In genomic region chr6:37338745-37339255, GRCh38 we compare ENCODE assay signal across 20 cellular contexts. TPM values are rescaled to one million over a fixed set of nuclear protein-coding genes. Genes with fewer than 3 reads are reported as not detected.
A peak's percentile ranks its signal among the peaks of the same experiment; 100 is the strongest.
DNase-seq lines count a peak whose midpoint lies in the region; ATAC-seq and TF ChIP-seq lines count a peak whose summit lies in the region.
"Had no signal": no experiment of that assay in that cellular context is flagged by ENCODE, and none has a peak within 500 bp of the region (broad histone marks: within the 10 kb centered on the region; RNA-seq: fewer than 3 reads in every experiment).

No MANE protein-coding gene starts in this region.

- H3K27me3 Mint-ChIP-seq in T-helper 2 cell treated with Interferon-gamma antibody and Interleukin-4, amounts not matched to agents 5 μg/mL and 100 μg/mL, for 36 hours (ENCODE audit: low read depth): peaks cover 13% of the 10 kb centered on the region
- H3K27me3 Mint-ChIP-seq: CD4-positive, CD25-positive, alpha-beta regulatory T cell had no signal

- peak overlapping the region; percentile 22 for H3K27ac Mint-ChIP-seq in T-helper 2 cell treated with Interferon-gamma antibody and Interleukin-4, amounts not matched to agents 5 μg/mL and 100 μg/mL, for 36 hours
- H3K27ac Mint-ChIP-seq: CD4-positive, CD25-positive, alpha-beta regulatory T cell; CD8-positive, alpha-beta memory T cell had no signal

- no peak for TF ChIP-seq CTCF in LNCaP clone FGC (IDR thresholded peaks at IDR 0.05; ENCODE audit: control insufficient read depth, extremely low read depth, insufficient read depth)

- H3K9me3 Mint-ChIP-seq in T-helper 2 cell treated with Interferon-gamma antibody and Interleukin-4, amounts not matched to agents 5 μg/mL and 100 μg/mL, for 36 hours: no peaks in the 10 kb centered on the region
- H3K9me3 Mint-ChIP-seq: CD8-positive, alpha-beta memory T cell; HFFc6 had no signal

- no peak for ATAC-seq in Right ventricle myocardium superior (ENCODE audit: poor library complexity)
- ATAC-seq: HCT116 had no signal

- intact Hi-C loops in Right ventricle myocardium superior (cut with DNase I): no loop called here

- no peaks in the 10 kb centered on the region for H3K4me1 Mint-ChIP-seq in T-helper 2 cell treated with Interferon-gamma antibody and Interleukin-4, amounts not matched to agents 5 μg/mL and 100 μg/mL, for 36 hours (ENCODE audit: low read depth)
- H3K4me1 Mint-ChIP-seq: CD4-positive, CD25-positive, alpha-beta regulatory T cell; CD8-positive, alpha-beta memory T cell had no signal

- H3K4me3 Mint-ChIP-seq in T-helper 2 cell treated with Interferon-gamma antibody and Interleukin-4, amounts not matched to agents 5 μg/mL and 100 μg/mL, for 36 hours: no peak overlapping the region
- H3K4me3 Mint-ChIP-seq: CD4-positive, CD25-positive, alpha-beta regulatory T cell; CD8-positive, alpha-beta memory T cell; HFFc6 had no signal

- H3K4me3 ChIP-seq in LNCaP clone FGC (ENCODE audit: low read depth, low read length): no peak overlapping the region
- H3K4me3 ChIP-seq: BLaER1 treated with 17β-estradiol and CSF1 and Interleukin-3, amounts not matched to agents 10 nM and 100 nM had no signal

- no peak for DNase-seq in T-helper 2 cell treated with Interferon-gamma antibody and Interleukin-4, amounts not matched to agents 5 μg/mL and 100 μg/mL, for 36 hours (ENCODE audit: low spot score)
- DNase-seq in T-helper 2 cell (no peak), LNCaP clone FGC (ENCODE audit: low read depth) (peak; percentile 57), astrocyte of the hippocampus (ENCODE audit: low read depth, low spot score) (peak; percentile 36), SK-N-DZ (ENCODE audit: low spot score) (no peak), Right ventricle myocardium superior (no peak), UCSD-AML1 (lab: John Stamatoyannopoulos, UW; ENCODE audit: unreplicated experiment) (no peak)
- DNase-seq: 8988T; Caco-2; CD4-positive, CD25-positive, alpha-beta regulatory T cell; CD8-positive, alpha-beta memory T cell; DMS153; DMS79; GF-D8; GOT3; H7; HFFc6; IMR-90 had no signal

- H3K36me3 Mint-ChIP-seq in T-helper 2 cell treated with Interferon-gamma antibody and Interleukin-4, amounts not matched to agents 5 μg/mL and 100 μg/mL, for 36 hours (ENCODE audit: low read depth): peaks cover 4% of the 10 kb centered on the region
- H3K36me3 Mint-ChIP-seq: CD4-positive, CD25-positive, alpha-beta regulatory T cell had no signal

RNA-seq across cellular contexts. Expression of gene RNF8, which starts 15.0 kb away (rescaled TPM):
- 31.7 and 33.7 TPM in 2 replicates for polyA plus RNA-seq in SK-N-DZ (2014; cell fraction: cytosol; rRNA removed)
- 22.5 and 24.1 TPM in 2 replicates for polyA plus RNA-seq in SK-N-DZ (2014; cell fraction: nucleus; rRNA removed)
- 14.9 TPM for total RNA-seq in Right ventricle myocardium superior

Comparison
In these comparisons a context has a peak if more than half of its experiments do, and no peak if none do; other contexts are left out.
1. DNase-seq: peak in LNCaP clone FGC (single experiment) and astrocyte of the hippocampus (single experiment); none in T-helper 2 cell treated with Interferon-gamma antibody and Interleukin-4, amounts not matched to agents 5 μg/mL and 100 μg/mL, for 36 hours (single experiment), T-helper 2 cell (0 of 5), SK-N-DZ (single experiment), Right ventricle myocardium superior (single experiment) and UCSD-AML1 (single experiment).